21 cellular contexts compared by ENCODE assay signal in genomic region chr2:119747311-119747710, GRCh38.
"Had no signal": no experiment of that assay in that cellular context is flagged by ENCODE, and none has a peak within 500 bp of the region (broad histone marks: within the 10 kb centered on the region; RNA-seq: fewer than 3 reads in every experiment).

No MANE protein-coding gene starts in this region.

- H3K27ac ChIP-seq: dorsolateral prefrontal cortex, ovary, right atrium auricular region, tibial nerve, upper lobe of right lung, vagina had no signal

- H3K4me2 ChIP-seq: smooth muscle cell had no signal

- H3K36me3 Mint-ChIP-seq: immature natural killer cell; stimulated activated effector memory CD8-positive, alpha-beta T cell treated with anti-CD3 and anti-CD28 coated beads, Interleukin-12 subunit alpha, Interleukin-12 subunit beta, amount 100 ng/mL, for 72 hours had no signal

- H3K4me1 ChIP-seq: right atrium auricular region, tibial nerve had no signal

- DNase-seq: cortex of kidney; dorsolateral prefrontal cortex; effector CD8-positive, alpha-beta T cell; immature natural killer cell; kidney; left colon; left ventricle myocardium superior; naive thymus-derived CD4-positive, alpha-beta T cell; nephron progenitor cell; nucleus accumbens; ovary; stimulated activated CD4-positive, alpha-beta T cell treated with anti-CD3 and anti-CD28 coated beads, Interleukin-4, amount 100 ng/mL, for 1 hour; stimulated activated CD8-positive, alpha-beta memory T cell treated with anti-CD3 and anti-CD28 coated beads, Interleukin-4, amount 100 ng/mL, for 48 hours; upper lobe of right lung had no signal

- H3K4me1 Mint-ChIP-seq: immature natural killer cell; naive thymus-derived CD4-positive, alpha-beta T cell; nephron progenitor cell; stimulated activated effector memory CD8-positive, alpha-beta T cell treated with anti-CD3 and anti-CD28 coated beads, Interleukin-12 subunit alpha, Interleukin-12 subunit beta, amount 100 ng/mL, for 72 hours had no signal

- H3K27me3 ChIP-seq: dorsolateral prefrontal cortex, ovary, right atrium auricular region, upper lobe of right lung, vagina had no signal

- ATAC-seq: left colon; left ventricle myocardium superior; naive thymus-derived CD4-positive, alpha-beta T cell; stimulated activated effector memory CD8-positive, alpha-beta T cell treated with anti-CD3 and anti-CD28 coated beads, Interleukin-12 subunit alpha, Interleukin-12 subunit beta, amount 100 ng/mL, for 72 hours; upper lobe of right lung had no signal

- H3K27ac Mint-ChIP-seq: immature natural killer cell; naive thymus-derived CD4-positive, alpha-beta T cell; nephron progenitor cell; stimulated activated effector memory CD8-positive, alpha-beta T cell treated with anti-CD3 and anti-CD28 coated beads, Interleukin-12 subunit alpha, Interleukin-12 subunit beta, amount 100 ng/mL, for 72 hours; stimulated activated naive CD8-positive, alpha-beta T cell treated with anti-CD3 and anti-CD28 coated beads, Interleukin-15, Interleukin-2, amounts not matched to agents 100 ng/mL and 50 ng/mL, for 24 hours had no signal

- H3K9me3 Mint-ChIP-seq: immature natural killer cell; naive thymus-derived CD4-positive, alpha-beta T cell; nephron progenitor cell; stimulated activated effector memory CD8-positive, alpha-beta T cell treated with anti-CD3 and anti-CD28 coated beads, Interleukin-12 subunit alpha, Interleukin-12 subunit beta, amount 100 ng/mL, for 72 hours; stimulated activated naive CD8-positive, alpha-beta T cell treated with anti-CD3 and anti-CD28 coated beads, Interleukin-15, Interleukin-2, amounts not matched to agents 100 ng/mL and 50 ng/mL, for 24 hours had no signal

- H3K9me3 ChIP-seq: ovary, right atrium auricular region, tibial nerve, upper lobe of right lung, vagina had no signal

- H3K4me3 Mint-ChIP-seq: immature natural killer cell; naive thymus-derived CD4-positive, alpha-beta T cell; nephron progenitor cell; stimulated activated effector memory CD8-positive, alpha-beta T cell treated with anti-CD3 and anti-CD28 coated beads, Interleukin-12 subunit alpha, Interleukin-12 subunit beta, amount 100 ng/mL, for 72 hours; stimulated activated naive CD8-positive, alpha-beta T cell treated with anti-CD3 and anti-CD28 coated beads, Interleukin-15, Interleukin-2, amounts not matched to agents 100 ng/mL and 50 ng/mL, for 24 hours had no signal

- H3K4me3 ChIP-seq: dorsolateral prefrontal cortex, lung, ovary, right atrium auricular region, smooth muscle cell, tibial nerve, upper lobe of right lung, vagina had no signal

- H3K36me3 ChIP-seq: ovary, right atrium auricular region, tibial nerve, upper lobe of right lung, vagina had no signal
